18 cellular contexts compared by ENCODE assay signal in genomic region chr1:32881871-32882850, GRCh38. TPM values are rescaled to one million over a fixed set of nuclear protein-coding genes. Genes with fewer than 3 reads are reported as not detected.
DNase-seq lines count a peak whose midpoint lies in the region; ATAC-seq and TF ChIP-seq lines count a peak whose summit lies in the region.
"Had no signal": no experiment of that assay in that cellular context is flagged by ENCODE, and none has a peak within 500 bp of the region (broad histone marks: within the 10 kb centered on the region; RNA-seq: fewer than 3 reads in every experiment).

No MANE protein-coding gene starts in this region.

- no peak for TF ChIP-seq CTCF in coronary artery (IDR thresholded peaks at IDR 0.05)
- TF ChIP-seq CTCF in gastrocnemius medialis (IDR thresholded peaks at IDR 0.05 in 4 of 5, conservative IDR thresholded peaks at IDR 0.05 in 1 of 5) = no peak

- H3K4me1 ChIP-seq in gastrocnemius medialis = peaks cover 11 to 17% of the 10 kb centered on the region in 2 donors
- H3K4me1 ChIP-seq in effector memory CD4-positive, alpha-beta T cell (ENCODE audit: control insufficient read depth, insufficient read depth, low read length, poor library complexity, severe bottlenecking) = peaks cover 3% of the 10 kb centered on the region
- H3K4me1 ChIP-seq: pancreas had no signal

- H3K9me3 ChIP-seq in gastrocnemius medialis = no peaks in the 10 kb centered on the region
- no peaks in the 10 kb centered on the region for H3K9me3 ChIP-seq in effector memory CD4-positive, alpha-beta T cell (ENCODE audit: control insufficient read depth, low read length)
- H3K9me3 ChIP-seq: breast epithelium, pancreas, thyroid gland had no signal

- H3K36me3 ChIP-seq in gastrocnemius medialis = no peaks in the 10 kb centered on the region
- H3K36me3 ChIP-seq in effector memory CD4-positive, alpha-beta T cell (ENCODE audit: control insufficient read depth, insufficient read depth, low read length) = no peaks in the 10 kb centered on the region
- H3K36me3 ChIP-seq: breast epithelium, pancreas, thyroid gland had no signal

- TF ChIP-seq POLR2A in gastrocnemius medialis (IDR thresholded peaks at IDR 0.05) = no peak

- H3K4me3 ChIP-seq in coronary artery (peak overlapping the region; percentile 45), gastrocnemius medialis (peak overlapping the region in 3 of 4 donors; percentile 11 to 25 (median 14))
- no peak overlapping the region for H3K4me3 ChIP-seq in effector memory CD4-positive, alpha-beta T cell (ENCODE audit: insufficient read depth, low read depth, low read length, poor library complexity, severe bottlenecking)
- H3K4me3 ChIP-seq: breast epithelium, pancreas, thyroid gland had no signal

- DNase-seq in DMS79 (lab: John Stamatoyannopoulos, UW) (peak; percentile 8), NCI-H2171 (lab: John Stamatoyannopoulos, UW) (peak; percentile 99), coronary artery (ENCODE audit: low spot score) (no peak), gastrocnemius medialis (peak in 1 of 2 donors; percentile 47), occipital lobe (lab: John Stamatoyannopoulos, UW) (no peak), SKM-1 treated with dmso at 0.1 percent for 144 hours (lab: John Stamatoyannopoulos, UW; ENCODE audit: unreplicated experiment) (no peak)
- no peak for DNase-seq in effector memory CD4-positive, alpha-beta T cell
- DNase-seq: activated B cell treated with CpG ODN at 0.5 μM for 24 hours; activated naive CD4-positive, alpha-beta T cell treated with anti-CD3 and anti-CD28 coated beads, Interleukin-2, amount 10 ng/mL, durations not matched to agents 7 days and 5 days; kidney; stimulated activated CD4-positive, alpha-beta T cell treated with anti-CD3 and anti-CD28 coated beads, Interleukin-15, amount 100 ng/mL, for 24 hours; T-helper 1 cell had no signal

- intact Hi-C loops in gastrocnemius medialis (cut with DNase I; ENCODE audit: low total_unique reads) = no loop called here

- in situ Hi-C loops in gastrocnemius medialis (cut with MboI; ENCODE audit: low sequenced_read_pairs in 4 of 4) = no loop called here

- ATAC-seq in gastrocnemius medialis = peak; percentile 67 to 68
- no peak for ATAC-seq in activated CD4-positive, CD25-positive, alpha-beta regulatory T cell treated with anti-CD3 and anti-CD28 coated beads, Interleukin-2, amount 50 U/mL, for 24 hours

- H3K27ac ChIP-seq in coronary artery (no peak overlapping the region), gastrocnemius medialis (peak overlapping the region in 3 of 4 donors; percentile 12 to 49 (median 23))
- H3K27ac ChIP-seq in effector memory CD4-positive, alpha-beta T cell (ENCODE audit: insufficient read depth, low read length, poor library complexity, severe bottlenecking) = no peak overlapping the region
- H3K27ac ChIP-seq: breast epithelium, C4-2B, pancreas, thyroid gland had no signal

- H3K27me3 ChIP-seq in gastrocnemius medialis = peaks cover 7 to 16% (median 15%) of the 10 kb centered on the region in 3 donors
- H3K27me3 ChIP-seq in effector memory CD4-positive, alpha-beta T cell (replicated peaks; ENCODE audit: control insufficient read depth, insufficient read depth, low read length, poor library complexity, severe bottlenecking) = peaks cover 12% of the 10 kb centered on the region

RNA-seq across cellular contexts. Expression of gene HPCA, which starts 4.1 kb away (rescaled TPM):
- total RNA-seq in gastrocnemius medialis (not detected), occipital lobe (44.0 TPM)
- total RNA-seq: activated B cell treated with CpG ODN at 0.5 μM for 24 hours, LHCN-M2, thyroid gland had no signal

RNA-seq across cellular contexts. Expression of gene FNDC5, which starts 11.4 kb away (rescaled TPM):
- 100 to 1,000 TPM in 3 of 4 donors, 10 to 100 TPM in 1; 39.6 to 274 (median 114) TPM for total RNA-seq in gastrocnemius medialis
- 17.0 TPM for total RNA-seq in occipital lobe

RNA-seq across cellular contexts. Expression of gene TMEM54, which starts 19.0 kb away (rescaled TPM):
- total RNA-seq in gastrocnemius medialis (1 to 10 TPM; 4.0 to 7.0 (median 4.8) TPM), occipital lobe (5.3 TPM)

Comparison
In these comparisons a context has a peak if more than half of its experiments do, and no peak if none do; other contexts are left out.
1. DNase-seq: peak in DMS79 (single experiment) and NCI-H2171 (single experiment); none in coronary artery (single experiment), occipital lobe (single experiment), effector memory CD4-positive, alpha-beta T cell (0 of 3) and SKM-1 treated with dmso at 0.1 percent for 144 hours (single experiment).
2. H3K27ac ChIP-seq: peak in gastrocnemius medialis (3 of 4); none in coronary artery (0 of 2) and effector memory CD4-positive, alpha-beta T cell (single experiment).
3. ATAC-seq: peak in gastrocnemius medialis (2 of 2); none in activated CD4-positive, CD25-positive, alpha-beta regulatory T cell treated with anti-CD3 and anti-CD28 coated beads, Interleukin-2, amount 50 U/mL, for 24 hours (0 of 2).
4. RNA of gene HPCA, which starts 4.1 kb away (total RNA-seq): 44.0 TPM in occipital lobe (single experiment); not detected in gastrocnemius medialis; every median in the first group is over 10 times any median in the second.